Comparison of ENCODE assay signal across 8 cellular contexts in the genomic region with DNA sequence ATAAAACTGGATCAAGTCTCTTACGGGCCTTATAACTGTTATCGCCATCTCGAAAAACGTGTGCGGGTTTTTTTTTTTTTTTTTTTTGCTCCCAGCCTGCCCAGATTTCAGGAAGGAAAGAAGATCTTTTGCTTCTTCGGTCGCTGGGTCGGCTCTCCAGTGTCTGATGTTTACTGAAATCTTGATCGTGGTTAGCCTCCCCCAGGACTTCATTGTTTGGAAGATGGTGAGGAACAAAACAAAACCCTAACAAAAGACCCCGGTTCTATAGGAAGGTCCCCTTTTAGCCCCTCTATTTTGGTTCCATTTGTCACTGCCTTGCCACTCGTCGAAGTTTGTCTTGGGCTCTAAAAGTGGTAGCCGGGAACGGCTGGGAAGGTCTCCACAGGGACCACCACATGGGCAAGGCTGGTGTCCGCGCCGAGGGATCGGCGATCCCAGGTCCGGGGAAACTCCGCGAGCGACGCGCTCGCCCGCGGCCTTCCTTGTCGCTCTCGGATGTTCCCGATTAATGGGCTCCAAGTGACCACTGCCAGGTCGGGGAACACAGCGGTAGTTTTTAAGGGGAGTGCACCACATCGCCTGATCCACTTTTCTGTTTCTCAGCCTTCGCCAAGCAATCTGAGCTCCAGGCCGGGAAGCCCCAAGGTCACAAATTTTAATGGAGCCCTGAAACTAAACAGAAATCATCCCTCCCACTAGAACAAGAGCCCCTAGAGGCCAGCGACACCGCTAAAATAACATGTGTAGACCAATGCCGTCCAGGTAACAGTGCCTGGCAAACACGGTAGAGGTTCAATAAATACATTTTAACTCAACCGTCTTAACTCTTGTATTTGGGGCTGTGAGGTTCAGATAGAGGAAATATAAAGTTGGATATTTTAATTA. TPM values are rescaled to one million over a fixed set of nuclear protein-coding genes. Genes with fewer than 3 reads are reported as not detected.
A peak's percentile ranks its signal among the peaks of the same experiment; 100 is the strongest.
DNase-seq lines count a peak whose midpoint lies in the region; ATAC-seq, FAIRE-seq and TF ChIP-seq lines count a peak whose summit lies in the region.

No MANE protein-coding gene starts in this region.

- peak; percentile 33 for DNase-seq in CD1c-positive myeloid dendritic cell (ENCODE audit: extremely low spot score)
- peak; percentile 58 for DNase-seq in RCC 7860 (ENCODE audit: low spot score)
- peak; percentile 40 for DNase-seq in activated gamma-delta T cell treated with Interleukin-2 at 50 U/mL for 16 hours
- peak; percentile 23 for DNase-seq in fibroblast of the conjunctiva (ENCODE audit: low read depth)
- peak; percentile 74 for DNase-seq in type B pancreatic cell (ENCODE audit: extremely low spot score, unreplicated experiment)

- H3K9me3 ChIP-seq in HUES6 (ENCODE audit: control insufficient read depth, insufficient read depth, low read depth, low read length) (no peaks in the 10 kb centered on the region), neural cell (ENCODE audit: low read length) (no peaks in the 10 kb centered on the region)

- H3K36me3 Mint-ChIP-seq in type B pancreatic cell = peaks cover 9% of the 10 kb centered on the region

- peaks cover 3% of the 10 kb centered on the region for H3F3A ChIP-seq in neural cell (ENCODE audit: insufficient read depth, low read length, poor library complexity, severe bottlenecking)

- H4K20me1 ChIP-seq in neural cell (ENCODE audit: insufficient read depth) = no peaks in the 10 kb centered on the region

- H3K27me3 Mint-ChIP-seq in type B pancreatic cell = peaks cover 9% of the 10 kb centered on the region

- peak overlapping the region; percentile 6 for H2AFZ ChIP-seq in neural cell (ENCODE audit: low read depth, low read length)

- no peak for TF ChIP-seq EP300 in neural cell (conservative IDR thresholded peaks at IDR 0.05; ENCODE audit: poor library complexity, severe bottlenecking)

- peaks cover 8% of the 10 kb centered on the region for H3K4me1 Mint-ChIP-seq in type B pancreatic cell (ENCODE audit: unreplicated experiment)

- H3K27me3 ChIP-seq in HUES6 (ENCODE audit: control insufficient read depth, insufficient read depth, low read length) (no peaks in the 10 kb centered on the region), neural cell (ENCODE audit: insufficient read depth, low read depth, low read length) (no peaks in the 10 kb centered on the region)

- H3K4me3 ChIP-seq in HUES6 (ENCODE audit: low read depth, low read length) = peak overlapping the region; percentile 80
- H3K4me3 ChIP-seq in neural cell (ENCODE audit: low read length) = peak overlapping the region; percentile 94

- H3K9me2 ChIP-seq in neural cell (ENCODE audit: insufficient read depth, low read length) = no peaks in the 10 kb centered on the region

- H3K79me2 ChIP-seq in neural cell (replicated peaks; ENCODE audit: insufficient read depth, low read length) = no peaks in the 10 kb centered on the region

- peak overlapping the region; percentile 100 for H3K27ac Mint-ChIP-seq in type B pancreatic cell

- no peaks in the 10 kb centered on the region for H3K9me3 Mint-ChIP-seq in type B pancreatic cell

- H3K4me1 ChIP-seq in HUES6 (ENCODE audit: control insufficient read depth, insufficient read depth, low read length) = no peaks in the 10 kb centered on the region

- peak overlapping the region; percentile 49 for H3K4me2 ChIP-seq in neural cell (ENCODE audit: low read length)

- H3K36me3 ChIP-seq in HUES6 (ENCODE audit: control insufficient read depth, insufficient read depth, low read length) = peaks cover 14% of the 10 kb centered on the region
- peaks cover 4% of the 10 kb centered on the region for H3K36me3 ChIP-seq in neural cell (ENCODE audit: insufficient read depth, low read length)

- ATAC-seq in GM19324 (IDR thresholded peaks at IDR 0.05; ENCODE audit: low FRiP score, unreplicated experiment) = peak; percentile 6

- H3K4me3 Mint-ChIP-seq in type B pancreatic cell = peak overlapping the region; percentile 98

- peak; percentile 34 for TF ChIP-seq CTCF in neural cell (IDR thresholded peaks at IDR 0.05; ENCODE audit: poor library complexity, severe bottlenecking)
- peak; percentile 61 for TF ChIP-seq CTCF in type B pancreatic cell (conservative IDR thresholded peaks at IDR 0.05)

- H3K9ac ChIP-seq in HUES6 (ENCODE audit: low read length) (peak overlapping the region; percentile 93), neural cell (ENCODE audit: low read length) (peak overlapping the region; percentile 67)

- peak overlapping the region; percentile 80 for H3K27ac ChIP-seq in HUES6 (ENCODE audit: low read depth, low read length)
- H3K27ac ChIP-seq in neural cell (ENCODE audit: low read length) = peak overlapping the region; percentile 83

- TF ChIP-seq RAD21 in neural cell (conservative IDR thresholded peaks at IDR 0.05) = peak; percentile 12

- FAIRE-seq in RCC 7860 (lab: Jason Lieb, UNC) = peak; percentile 7

TF ChIP-seq in neural cell, 6 proteins besides CTCF, POLR2A, EP300 and RAD21:
- TF ChIP-seq, protein P1, sequence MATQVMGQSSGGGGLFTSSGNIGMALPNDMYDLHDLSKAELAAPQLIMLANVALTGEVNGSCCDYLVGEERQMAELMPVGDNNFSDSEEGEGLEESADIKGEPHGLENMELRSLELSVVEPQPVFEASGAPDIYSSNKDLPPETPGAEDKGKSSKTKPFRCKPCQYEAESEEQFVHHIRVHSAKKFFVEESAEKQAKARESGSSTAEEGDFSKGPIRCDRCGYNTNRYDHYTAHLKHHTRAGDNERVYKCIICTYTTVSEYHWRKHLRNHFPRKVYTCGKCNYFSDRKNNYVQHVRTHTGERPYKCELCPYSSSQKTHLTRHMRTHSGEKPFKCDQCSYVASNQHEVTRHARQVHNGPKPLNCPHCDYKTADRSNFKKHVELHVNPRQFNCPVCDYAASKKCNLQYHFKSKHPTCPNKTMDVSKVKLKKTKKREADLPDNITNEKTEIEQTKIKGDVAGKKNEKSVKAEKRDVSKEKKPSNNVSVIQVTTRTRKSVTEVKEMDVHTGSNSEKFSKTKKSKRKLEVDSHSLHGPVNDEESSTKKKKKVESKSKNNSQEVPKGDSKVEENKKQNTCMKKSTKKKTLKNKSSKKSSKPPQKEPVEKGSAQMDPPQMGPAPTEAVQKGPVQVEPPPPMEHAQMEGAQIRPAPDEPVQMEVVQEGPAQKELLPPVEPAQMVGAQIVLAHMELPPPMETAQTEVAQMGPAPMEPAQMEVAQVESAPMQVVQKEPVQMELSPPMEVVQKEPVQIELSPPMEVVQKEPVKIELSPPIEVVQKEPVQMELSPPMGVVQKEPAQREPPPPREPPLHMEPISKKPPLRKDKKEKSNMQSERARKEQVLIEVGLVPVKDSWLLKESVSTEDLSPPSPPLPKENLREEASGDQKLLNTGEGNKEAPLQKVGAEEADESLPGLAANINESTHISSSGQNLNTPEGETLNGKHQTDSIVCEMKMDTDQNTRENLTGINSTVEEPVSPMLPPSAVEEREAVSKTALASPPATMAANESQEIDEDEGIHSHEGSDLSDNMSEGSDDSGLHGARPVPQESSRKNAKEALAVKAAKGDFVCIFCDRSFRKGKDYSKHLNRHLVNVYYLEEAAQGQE (IDR thresholded peaks at IDR 0.05; ENCODE audit: borderline replicate concordance) = no peak
- TF ChIP-seq EZH2 (IDR thresholded peaks at IDR 0.05; ENCODE audit: borderline replicate concordance, insufficient read depth, low read length, poor library complexity, severe bottlenecking) (no peak), TAF1 (IDR thresholded peaks at IDR 0.05; ENCODE audit: low read depth) (no peak), SMC3 (conservative IDR thresholded peaks at IDR 0.05; ENCODE audit: poor library complexity) (peak; percentile 17), POLR2AphosphoS5 (IDR thresholded peaks at IDR 0.05) (no peak), MXI1 (conservative IDR thresholded peaks at IDR 0.05; ENCODE audit: poor library complexity, severe bottlenecking) (no peak)

RNA-seq across cellular contexts. Expression of a gene that starts 27.0 kb away (rescaled TPM):
- polyA plus RNA-seq in neural cell = 75.0 and 79.7 TPM in 2 replicates
- polyA minus RNA-seq in neural cell = 82.0 and 86.0 TPM in 2 replicates
- total RNA-seq in type B pancreatic cell (ENCODE audit: low replicate concordance) = 49.2 and 78.0 TPM in 2 replicates

Comparison
In these comparisons a context has a peak if more than half of its experiments do, and no peak if none do; other contexts are left out.
1. Peak in every context shown above with its lines: DNase-seq, ATAC-seq, H3K4me3 ChIP-seq and H3K27ac ChIP-seq.
2. DNase-seq: peak in every context shown above with its lines; median percentile 74 in type B pancreatic cell; 58 in RCC 7860; 40 in activated gamma-delta T cell treated with Interleukin-2 at 50 U/mL for 16 hours; 33 in CD1c-positive myeloid dendritic cell; 23 in fibroblast of the conjunctiva.